ENCODE assay signal across 14 cellular contexts in genomic region chr17:8482546-8482945, GRCh38. TPM values are rescaled to one million over a fixed set of nuclear protein-coding genes. Genes with fewer than 3 reads are reported as not detected.
DNase-seq lines count a peak whose midpoint lies in the region; ATAC-seq and TF ChIP-seq lines count a peak whose summit lies in the region.
"Had no signal": no experiment of that assay in that cellular context is flagged by ENCODE, and none has a peak within 500 bp of the region (broad histone marks: within the 10 kb centered on the region; RNA-seq: fewer than 3 reads in every experiment).

No MANE protein-coding gene starts in this region.

- H3K27ac Mint-ChIP-seq in activated naive CD8-positive, alpha-beta T cell treated with anti-CD3 and anti-CD28 coated beads for 36 hours: no peak overlapping the region
- no peak overlapping the region for H3K27ac Mint-ChIP-seq in activated naive CD8-positive, alpha-beta T cell treated with anti-CD3 and anti-CD28 coated beads, Interleukin-2, amount 50 U/mL, for 24 hours
- peak overlapping the region; percentile 19 for H3K27ac Mint-ChIP-seq in neural crest cell (ENCODE audit: unreplicated experiment)

- no peaks in the 10 kb centered on the region for H3K27me3 Mint-ChIP-seq in activated naive CD8-positive, alpha-beta T cell treated with anti-CD3 and anti-CD28 coated beads for 36 hours
- no peaks in the 10 kb centered on the region for H3K27me3 Mint-ChIP-seq in activated naive CD8-positive, alpha-beta T cell treated with anti-CD3 and anti-CD28 coated beads, Interleukin-2, amount 50 U/mL, for 24 hours
- no peaks in the 10 kb centered on the region for H3K27me3 Mint-ChIP-seq in neural crest cell (ENCODE audit: low read depth)

- TF ChIP-seq CTCF in neural crest cell (conservative IDR thresholded peaks at IDR 0.05): no peak

- peaks cover 11% of the 10 kb centered on the region for H3K9me3 Mint-ChIP-seq in activated naive CD8-positive, alpha-beta T cell treated with anti-CD3 and anti-CD28 coated beads for 36 hours
- H3K9me3 Mint-ChIP-seq in activated naive CD8-positive, alpha-beta T cell treated with anti-CD3 and anti-CD28 coated beads, Interleukin-2, amount 50 U/mL, for 24 hours: peaks cover 18% of the 10 kb centered on the region
- H3K9me3 Mint-ChIP-seq in neural crest cell: peaks cover 6% of the 10 kb centered on the region

- no peak for ATAC-seq in activated naive CD8-positive, alpha-beta T cell treated with anti-CD3 and anti-CD28 coated beads, Interleukin-2, amount 50 U/mL, for 24 hours
- ATAC-seq in GM21528 (IDR thresholded peaks at IDR 0.05; ENCODE audit: low FRiP score, unreplicated experiment): no peak

- peak overlapping the region; percentile 18 for H3K4me3 Mint-ChIP-seq in activated naive CD8-positive, alpha-beta T cell treated with anti-CD3 and anti-CD28 coated beads for 36 hours
- no peak overlapping the region for H3K4me3 Mint-ChIP-seq in activated naive CD8-positive, alpha-beta T cell treated with anti-CD3 and anti-CD28 coated beads, Interleukin-2, amount 50 U/mL, for 24 hours
- no peak overlapping the region for H3K4me3 Mint-ChIP-seq in neural crest cell

- peaks cover 41% of the 10 kb centered on the region for H3K36me3 Mint-ChIP-seq in activated naive CD8-positive, alpha-beta T cell treated with anti-CD3 and anti-CD28 coated beads for 36 hours
- peaks cover 55% of the 10 kb centered on the region for H3K36me3 Mint-ChIP-seq in activated naive CD8-positive, alpha-beta T cell treated with anti-CD3 and anti-CD28 coated beads, Interleukin-2, amount 50 U/mL, for 24 hours (ENCODE audit: low read depth)
- peaks cover 48% of the 10 kb centered on the region for H3K36me3 Mint-ChIP-seq in neural crest cell (ENCODE audit: low read depth)

- no peak for DNase-seq in activated naive CD8-positive, alpha-beta T cell treated with anti-CD3 and anti-CD28 coated beads for 36 hours
- no peak for DNase-seq in activated naive CD8-positive, alpha-beta T cell treated with anti-CD3 and anti-CD28 coated beads, Interleukin-2, amount 50 U/mL, for 24 hours
- DNase-seq in ecto neural progenitor cell (ENCODE audit: low spot score) (peak; percentile 34), neural crest cell (ENCODE audit: low read depth, low spot score) (no peak), NCI-H2227 treated with DMSO at 0.1 percent for 48 hours (lab: John Stamatoyannopoulos, UW) (no peak), NCI-H748 treated with DMSO at 0.1 percent for 48 hours (lab: John Stamatoyannopoulos, UW) (no peak)
- no peak for DNase-seq in activated CD4-positive, alpha-beta T cell treated with anti-CD3 and anti-CD28 coated beads, Interleukin-2, amount 50 U/mL, for 1 hour
- DNase-seq: DMS 273 treated with DMSO at 0.1 percent for 48 hours, MG63, NCI-H1105, NCI-H187, NCI-H446, PC-9 had no signal

- no peaks in the 10 kb centered on the region for H3K4me1 Mint-ChIP-seq in activated naive CD8-positive, alpha-beta T cell treated with anti-CD3 and anti-CD28 coated beads for 36 hours
- no peaks in the 10 kb centered on the region for H3K4me1 Mint-ChIP-seq in activated naive CD8-positive, alpha-beta T cell treated with anti-CD3 and anti-CD28 coated beads, Interleukin-2, amount 50 U/mL, for 24 hours
- no peaks in the 10 kb centered on the region for H3K4me1 Mint-ChIP-seq in neural crest cell

RNA-seq across cellular contexts. Expression of gene NDEL1, which starts 46.9 kb away (rescaled TPM):
- 10 to 100 TPM; 37.5 to 47.8 TPM for total RNA-seq in activated naive CD8-positive, alpha-beta T cell treated with anti-CD3 and anti-CD28 coated beads for 36 hours
- total RNA-seq in neural crest cell: 34.1 and 34.3 TPM in 2 replicates
